ENCODE assay signal across 10 cellular contexts in the genomic region with DNA sequence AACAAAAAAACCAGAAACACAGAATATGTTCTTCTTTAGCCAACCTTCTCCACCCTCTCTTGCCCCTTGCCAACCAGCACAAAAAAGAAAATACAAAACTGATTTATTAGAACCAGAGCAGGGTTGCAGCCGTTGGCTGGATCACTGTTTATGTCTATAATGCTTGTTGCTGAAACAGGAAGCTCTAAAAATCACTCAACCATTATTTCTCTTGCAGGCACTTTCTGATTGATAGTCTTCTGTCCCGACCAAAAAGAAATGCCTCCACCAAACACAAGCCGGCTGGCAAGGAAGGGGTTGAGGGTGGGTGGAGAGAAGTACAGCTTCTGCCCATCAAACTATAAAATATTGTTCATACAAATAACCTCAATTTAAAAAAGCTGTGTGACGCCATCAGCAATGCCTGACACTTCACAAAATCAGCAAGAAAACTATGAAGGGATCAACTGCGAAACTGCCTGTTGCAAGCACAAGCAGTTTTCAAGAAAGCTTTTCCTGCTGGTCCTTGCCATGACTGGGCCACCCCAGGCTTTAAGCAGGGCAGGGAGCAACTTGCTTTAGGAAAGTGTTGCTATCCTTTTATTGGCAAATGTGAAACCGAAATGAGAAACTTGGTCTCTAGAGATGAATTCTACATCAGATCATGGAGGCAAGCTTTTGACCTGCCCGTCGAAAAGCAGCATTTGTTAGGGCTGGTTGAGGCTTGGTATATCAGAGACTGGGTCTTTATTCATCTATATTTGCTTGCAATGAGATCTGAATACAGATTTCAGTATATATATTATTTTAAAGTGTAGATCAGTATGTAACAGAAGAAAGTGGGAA.
DNase-seq lines count a peak whose midpoint lies in the region; ATAC-seq and TF ChIP-seq lines count a peak whose summit lies in the region.
"Had no signal": no experiment of that assay in that cellular context is flagged by ENCODE, and none has a peak within 500 bp of the region (broad histone marks: within the 10 kb centered on the region; RNA-seq: fewer than 3 reads in every experiment).

No MANE protein-coding gene starts in this region.

- H3K4me1 ChIP-seq in prostate gland (replicated peaks) = peaks cover 3% of the 10 kb centered on the region

- TF ChIP-seq CTCF in prostate gland (IDR thresholded peaks at IDR 0.05) = no peak

- H3K4me1 Mint-ChIP-seq in naive B cell = peaks cover 21 to 28% (median 28%) of the 10 kb centered on the region in 3 donors

- peak overlapping the region; percentile 29 to 89 (median 84) for H3K4me3 Mint-ChIP-seq in naive B cell

- no peaks in the 10 kb centered on the region for H3K27me3 Mint-ChIP-seq in naive B cell

- H3K9me3 ChIP-seq in prostate gland = no peaks in the 10 kb centered on the region
- H3K9me3 ChIP-seq: breast epithelium had no signal

- no peaks in the 10 kb centered on the region for H3K9me3 Mint-ChIP-seq in naive B cell

- H3K27ac Mint-ChIP-seq in naive B cell = peak overlapping the region; percentile 64 to 95 (median 90)

- H3K4me3 ChIP-seq in prostate gland = no peak overlapping the region
- no peak overlapping the region for H3K4me3 ChIP-seq in H7 (ENCODE audit: insufficient read depth, low read depth, low read length)

- H3K36me3 ChIP-seq in prostate gland (no peaks in the 10 kb centered on the region), H7 (replicated peaks; ENCODE audit: control insufficient read depth, insufficient read depth, low read length) (no peaks in the 10 kb centered on the region)
- H3K36me3 ChIP-seq: breast epithelium had no signal

- WGBS in prostate gland = 39% methylated on average over 8 of the region's 8 CpGs

- intact Hi-C loops in prostate gland (cut with DNase I) = no loop called here

- peak overlapping the region in 1 of 2 donors; percentile 25 for H3K27ac ChIP-seq in prostate gland

- DNase-seq in GF-D8 (lab: John Stamatoyannopoulos, UW) (peak; percentile 19), MV-4-11 (lab: John Stamatoyannopoulos, UW) (peak; percentile 59), naive B cell (peak; percentile 47), prostate gland (ENCODE audit: low spot score) (no peak), H7 (no peak)
- DNase-seq: activated CD4-positive, alpha-beta T cell treated with anti-CD3 and anti-CD28 coated beads, Interleukin-2, amount 50 U/mL, for 48 hours had no signal

- TF ChIP-seq POLR2A in prostate gland (IDR thresholded peaks at IDR 0.05) (no peak), GM18505 (IDR thresholded peaks at IDR 0.05; ENCODE audit: borderline replicate concordance, extremely low read depth, insufficient read depth, insufficient read length) (no peak)

- peaks cover 15 to 19% of the 10 kb centered on the region in 2 donors for H3K36me3 Mint-ChIP-seq in naive B cell

- no peaks in the 10 kb centered on the region for H3K27me3 ChIP-seq in prostate gland (replicated peaks; ENCODE audit: insufficient read depth)
- no peaks in the 10 kb centered on the region; the same call in 1 of the 2 replicates for H3K27me3 ChIP-seq in H7 (ENCODE audit: control insufficient read depth, insufficient read depth, low read length)
- H3K27me3 ChIP-seq: breast epithelium had no signal

- ATAC-seq in GM19452 (IDR thresholded peaks at IDR 0.05; ENCODE audit: unreplicated experiment) = peak; percentile 74
- ATAC-seq in naive B cell (ENCODE audit: low read depth in 2 of 2) = peak; percentile 93 to 94
- no peak for ATAC-seq in GM18505 (IDR thresholded peaks at IDR 0.05; ENCODE audit: unreplicated experiment)
- ATAC-seq in HG02623 (IDR thresholded peaks at IDR 0.05; ENCODE audit: unreplicated experiment) = no peak

Comparison
In these comparisons a context has a peak if more than half of its experiments do, and no peak if none do; other contexts are left out.
1. DNase-seq: peak in GF-D8 (single experiment), MV-4-11 (single experiment) and naive B cell (single experiment); none in prostate gland (single experiment) and H7 (single experiment).
2. ATAC-seq: peak in GM19452 (single experiment) and naive B cell (2 of 2); none in GM18505 (single experiment) and HG02623 (single experiment).